ENCODE assay signal across 9 cellular contexts in the genomic region with DNA sequence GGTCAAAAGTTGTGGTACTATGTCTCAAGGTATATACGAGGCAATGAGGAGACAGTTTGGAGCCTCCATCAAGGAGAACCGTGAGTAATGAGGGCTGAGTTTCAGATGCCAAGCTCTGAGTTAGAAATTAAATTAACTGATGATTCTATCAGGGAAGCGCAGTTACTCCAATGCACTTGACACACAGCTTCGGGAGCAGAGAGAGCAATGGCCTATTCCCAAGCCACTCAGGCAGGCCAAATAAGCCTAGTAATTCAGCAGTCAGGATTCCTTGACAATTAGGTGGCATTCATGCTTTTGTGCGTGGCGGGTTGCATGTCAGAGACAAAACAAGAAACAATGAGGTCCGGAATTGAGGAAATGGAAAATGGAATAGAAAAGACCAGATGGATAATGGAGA.
"Had no signal": no experiment of that assay in that cellular context is flagged by ENCODE, and none has a peak within 500 bp of the region (broad histone marks: within the 10 kb centered on the region; RNA-seq: fewer than 3 reads in every experiment).

No MANE protein-coding gene starts in this region.

- H3K4me3 ChIP-seq: GM23248, HAP-1, K562 had no signal

- DNase-seq: GM23248, GOT3, H7, HFFc6, IMR-90 had no signal

- H3K9ac ChIP-seq: GM23248 had no signal

- H3K27ac Mint-ChIP-seq: HFFc6 had no signal

- H3K36me3 ChIP-seq: HAP-1 had no signal

- ATAC-seq: HCT116, K562 had no signal

- H3K4me3 Mint-ChIP-seq: HFFc6 had no signal

- H3K27ac ChIP-seq: GM23248 had no signal

- H2AFZ ChIP-seq: GM23248 had no signal

- FAIRE-seq: HTR-8/SVneo, K562 had no signal

- H3K9me3 ChIP-seq: HAP-1 had no signal
